Comparison of ENCODE assay signal across 1 cellular context in the genomic region with DNA sequence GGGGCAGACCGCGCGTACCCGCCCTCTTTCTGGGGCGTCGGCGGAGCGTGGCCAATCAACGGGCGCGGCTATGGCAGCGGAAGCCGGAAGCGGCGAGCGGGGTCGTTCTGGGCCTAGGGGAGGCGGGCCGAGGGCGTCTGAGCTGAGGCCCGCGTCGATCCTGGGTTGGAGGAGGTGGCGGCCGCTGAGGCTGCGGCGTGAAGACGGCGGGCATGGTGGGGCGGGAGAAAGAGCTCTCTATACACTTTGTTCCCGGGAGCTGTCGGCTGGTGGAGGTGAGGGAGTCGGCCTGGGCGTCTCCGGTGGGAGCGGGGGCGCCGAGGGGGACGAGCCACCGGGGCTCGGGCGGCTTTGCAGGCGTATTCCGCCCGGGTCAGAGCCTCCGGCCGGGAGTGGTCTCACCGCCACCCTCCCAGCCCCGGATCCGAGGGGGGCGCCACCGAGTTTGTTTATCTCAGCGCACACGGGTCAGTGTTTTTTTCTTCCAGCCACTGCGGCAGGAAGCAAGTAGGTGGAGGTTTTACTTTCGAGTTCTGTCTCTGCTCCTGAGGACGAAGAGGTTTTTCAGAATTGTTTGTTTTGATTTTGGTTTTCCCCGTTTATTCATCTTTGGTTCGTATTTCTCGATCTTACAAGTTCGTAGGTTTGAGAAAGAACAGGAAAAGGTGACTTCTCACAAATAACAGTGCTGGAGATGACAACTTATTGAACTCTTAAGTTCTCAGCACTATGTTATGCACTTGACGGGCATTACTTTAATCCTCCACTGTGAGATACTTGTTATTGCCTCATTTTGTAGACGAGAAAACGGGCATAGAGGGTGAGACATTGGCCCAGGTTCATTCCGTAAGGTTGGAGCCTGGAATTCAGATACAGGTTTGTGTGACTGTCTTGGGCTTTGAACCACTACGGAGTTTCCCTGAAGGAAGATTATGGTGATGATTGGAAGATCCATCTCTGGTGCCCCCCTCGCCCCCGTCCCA.
A peak's percentile ranks its signal among the peaks of the same experiment; 100 is the strongest.
TF ChIP-seq lines count a peak whose summit lies in the region.

A gene (plus strand): TSS at position 145 of the 983 bp plus-strand sequence. CDS start 68 bp downstream, at position 213.

TF ChIP-seq in K562, 482 proteins besides CTCF, POLR2A, EP300 and RAD21 (continued from another document and continues in another):
- TF ChIP-seq, protein P1, sequence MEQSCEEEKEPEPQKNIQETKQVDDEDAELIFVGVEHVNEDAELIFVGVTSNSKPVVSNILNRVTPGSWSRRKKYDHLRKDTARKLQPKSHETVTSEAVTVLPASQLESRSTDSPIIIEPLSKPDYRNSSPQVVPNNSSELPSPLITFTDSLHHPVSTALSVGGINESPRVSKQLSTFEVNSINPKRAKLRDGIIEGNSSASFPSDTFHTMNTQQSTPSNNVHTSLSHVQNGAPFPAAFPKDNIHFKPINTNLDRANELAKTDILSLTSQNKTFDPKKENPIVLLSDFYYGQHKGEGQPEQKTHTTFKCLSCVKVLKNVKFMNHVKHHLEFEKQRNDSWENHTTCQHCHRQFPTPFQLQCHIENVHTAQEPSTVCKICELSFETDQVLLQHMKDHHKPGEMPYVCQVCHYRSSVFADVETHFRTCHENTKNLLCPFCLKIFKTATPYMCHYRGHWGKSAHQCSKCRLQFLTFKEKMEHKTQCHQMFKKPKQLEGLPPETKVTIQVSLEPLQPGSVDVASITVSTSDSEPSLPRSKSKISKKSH (CRISPR knock-in tag; IDR thresholded peaks at IDR 0.05): no peak
- TF ChIP-seq, protein P2, sequence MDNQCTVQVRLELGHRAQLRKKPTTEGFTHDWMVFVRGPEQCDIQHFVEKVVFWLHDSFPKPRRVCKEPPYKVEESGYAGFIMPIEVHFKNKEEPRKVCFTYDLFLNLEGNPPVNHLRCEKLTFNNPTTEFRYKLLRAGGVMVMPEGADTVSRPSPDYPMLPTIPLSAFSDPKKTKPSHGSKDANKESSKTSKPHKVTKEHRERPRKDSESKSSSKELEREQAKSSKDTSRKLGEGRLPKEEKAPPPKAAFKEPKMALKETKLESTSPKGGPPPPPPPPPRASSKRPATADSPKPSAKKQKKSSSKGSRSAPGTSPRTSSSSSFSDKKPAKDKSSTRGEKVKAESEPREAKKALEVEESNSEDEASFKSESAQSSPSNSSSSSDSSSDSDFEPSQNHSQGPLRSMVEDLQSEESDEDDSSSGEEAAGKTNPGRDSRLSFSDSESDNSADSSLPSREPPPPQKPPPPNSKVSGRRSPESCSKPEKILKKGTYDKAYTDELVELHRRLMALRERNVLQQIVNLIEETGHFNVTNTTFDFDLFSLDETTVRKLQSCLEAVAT (IDR thresholded peaks at IDR 0.05): peak in 1 of 2 experiments; percentile 86
- TF ChIP-seq IRF2 (CRISPR knock-in tag; IDR thresholded peaks at IDR 0.05): no peak
- peak; percentile 88 for TF ChIP-seq ETV1 (tag; conservative IDR thresholded peaks at IDR 0.05; ENCODE audit: low read depth)
- no peak for TF ChIP-seq ZNF79 (CRISPR knock-in tag; IDR thresholded peaks at IDR 0.05; ENCODE audit: low read depth)
- no peak for TF ChIP-seq U2AF1 (optimal IDR thresholded peaks at IDR 0.05; ENCODE audit: low read depth, low read length)
- TF ChIP-seq SRSF1 (IDR thresholded peaks at IDR 0.05; ENCODE audit: low read depth, low read length): no peak
- peak; percentile 77 for TF ChIP-seq MXI1 (IDR thresholded peaks at IDR 0.05; ENCODE audit: low read depth, low read length)
- TF ChIP-seq TBP (optimal IDR thresholded peaks at IDR 0.05; ENCODE audit: low read depth, low read length): no peak
- TF ChIP-seq CBX3 (IDR thresholded peaks at IDR 0.05; ENCODE audit: borderline replicate concordance in 1 of 2, low read length in 2 of 2): no peak
- TF ChIP-seq ZNF311 (CRISPR knock-in tag; IDR thresholded peaks at IDR 0.05): no peak
- no peak; a peak in 1 of 4 replicates for TF ChIP-seq CSDE1 (IDR thresholded peaks at IDR 0.05)
- TF ChIP-seq ELF2 (CRISPR knock-in tag; IDR thresholded peaks at IDR 0.05): peak; percentile 84
- no peak for TF ChIP-seq ARHGAP35 (IDR thresholded peaks at IDR 0.05; ENCODE audit: partially characterized antibody)
- TF ChIP-seq BRCA1 (IDR thresholded peaks at IDR 0.05): no peak
- no peak for TF ChIP-seq BRCA1 (CRISPR knock-in tag; IDR thresholded peaks at IDR 0.05)
- no peak for TF ChIP-seq TCF7 (IDR thresholded peaks at IDR 0.05; ENCODE audit: borderline replicate concordance)
- TF ChIP-seq TOE1 (IDR thresholded peaks at IDR 0.05; ENCODE audit: borderline replicate concordance): peak; percentile 76; the same call in 1 of the 2 replicates
- TF ChIP-seq TOE1 (CRISPR knock-in tag; IDR thresholded peaks at IDR 0.05; ENCODE audit: borderline replicate concordance, low read depth): 0 out of 2 replicates have a peak, but pooled peaks have one; percentile 62
- TF ChIP-seq, protein P3, sequence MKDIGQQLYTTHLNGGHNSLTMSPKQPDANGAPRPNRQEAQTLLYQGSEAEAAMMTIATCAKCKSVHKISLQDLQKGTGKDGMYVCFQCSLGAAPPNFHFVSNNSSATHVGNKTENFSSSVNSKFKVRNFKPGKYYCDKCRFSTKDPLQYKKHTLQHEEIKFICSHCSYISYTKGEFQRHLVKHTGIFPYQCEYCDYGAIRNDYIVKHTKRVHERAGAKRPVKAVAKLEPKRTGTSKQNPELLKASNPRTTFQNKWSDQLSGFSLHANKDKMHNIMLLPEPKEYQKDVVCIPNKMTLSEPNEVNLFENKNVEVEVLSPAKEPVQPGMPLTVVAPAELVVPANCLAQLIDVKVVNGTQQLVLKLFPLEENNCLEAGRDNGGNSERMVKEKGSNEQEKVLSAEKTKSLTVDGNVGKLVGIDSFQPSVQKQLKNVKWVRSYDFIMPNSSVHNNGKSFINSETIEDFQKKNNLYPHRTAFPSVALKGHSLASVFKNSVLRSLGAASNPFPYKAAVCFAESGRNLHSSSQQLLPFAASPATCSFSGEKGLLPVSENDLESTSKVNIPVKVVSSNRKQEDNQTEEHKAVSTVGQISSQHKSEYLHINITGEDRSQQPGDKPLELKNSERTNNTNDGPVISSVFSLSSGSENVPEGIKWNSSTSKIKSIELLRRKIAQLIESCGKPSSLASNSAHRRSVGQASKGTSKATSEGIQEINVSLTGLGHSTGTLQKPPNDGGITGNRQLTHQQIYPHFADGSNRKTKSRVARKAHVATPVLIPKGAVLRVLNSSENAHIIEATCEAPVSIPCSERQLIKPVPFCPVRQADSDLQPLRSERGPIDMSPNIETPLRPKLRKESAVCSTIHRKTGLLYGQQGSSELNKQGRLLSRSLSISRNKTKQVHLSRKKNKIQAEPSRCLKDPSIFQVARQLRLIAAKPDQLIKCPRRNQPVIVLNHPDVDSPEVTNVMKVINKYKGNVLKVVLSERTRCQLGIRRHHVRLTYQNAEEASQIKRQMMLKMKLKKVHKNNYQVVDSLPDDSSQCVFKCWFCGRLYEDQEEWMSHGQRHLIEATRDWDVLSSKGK (CRISPR knock-in tag; IDR thresholded peaks at IDR 0.05): no peak
- no peak for TF ChIP-seq MED1 (CRISPR knock-in tag; IDR thresholded peaks at IDR 0.05; ENCODE audit: borderline replicate concordance)
- peak; percentile 21 for TF ChIP-seq ASH1L (IDR thresholded peaks at IDR 0.05; ENCODE audit: borderline replicate concordance, low read depth, partially characterized antibody)
- no peak for TF ChIP-seq STAT5B (CRISPR knock-in tag; IDR thresholded peaks at IDR 0.05)
- TF ChIP-seq, protein P4, sequence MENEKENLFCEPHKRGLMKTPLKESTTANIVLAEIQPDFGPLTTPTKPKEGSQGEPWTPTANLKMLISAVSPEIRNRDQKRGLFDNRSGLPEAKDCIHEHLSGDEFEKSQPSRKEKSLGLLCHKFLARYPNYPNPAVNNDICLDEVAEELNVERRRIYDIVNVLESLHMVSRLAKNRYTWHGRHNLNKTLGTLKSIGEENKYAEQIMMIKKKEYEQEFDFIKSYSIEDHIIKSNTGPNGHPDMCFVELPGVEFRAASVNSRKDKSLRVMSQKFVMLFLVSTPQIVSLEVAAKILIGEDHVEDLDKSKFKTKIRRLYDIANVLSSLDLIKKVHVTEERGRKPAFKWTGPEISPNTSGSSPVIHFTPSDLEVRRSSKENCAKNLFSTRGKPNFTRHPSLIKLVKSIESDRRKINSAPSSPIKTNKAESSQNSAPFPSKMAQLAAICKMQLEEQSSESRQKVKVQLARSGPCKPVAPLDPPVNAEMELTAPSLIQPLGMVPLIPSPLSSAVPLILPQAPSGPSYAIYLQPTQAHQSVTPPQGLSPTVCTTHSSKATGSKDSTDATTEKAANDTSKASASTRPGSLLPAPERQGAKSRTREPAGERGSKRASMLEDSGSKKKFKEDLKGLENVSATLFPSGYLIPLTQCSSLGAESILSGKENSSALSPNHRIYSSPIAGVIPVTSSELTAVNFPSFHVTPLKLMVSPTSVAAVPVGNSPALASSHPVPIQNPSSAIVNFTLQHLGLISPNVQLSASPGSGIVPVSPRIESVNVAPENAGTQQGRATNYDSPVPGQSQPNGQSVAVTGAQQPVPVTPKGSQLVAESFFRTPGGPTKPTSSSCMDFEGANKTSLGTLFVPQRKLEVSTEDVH (IDR thresholded peaks at IDR 0.05; ENCODE audit: low read depth, partially characterized antibody): peak; percentile 79
- no peak for TF ChIP-seq ZFP36 (IDR thresholded peaks at IDR 0.05; ENCODE audit: low read depth, low read length, partially characterized antibody)
- TF ChIP-seq SMAD2 (IDR thresholded peaks at IDR 0.05; ENCODE audit: low read depth, low read length): no peak
- TF ChIP-seq PPARD (CRISPR knock-in tag; IDR thresholded peaks at IDR 0.05): no peak
- peak in 1 of 2 experiments; percentile 48; a peak in 1 of 4 replicates for TF ChIP-seq TRIM24 (IDR thresholded peaks at IDR 0.05)
- peak; percentile 49; the same call in 1 of the 2 replicates for TF ChIP-seq JUND (IDR thresholded peaks at IDR 0.05; ENCODE audit: borderline replicate concordance, low read depth, low read length)
- TF ChIP-seq JUND (tag; IDR thresholded peaks at IDR 0.05; ENCODE audit: borderline replicate concordance, low read depth, low read length): no peak
- TF ChIP-seq TAL1 (IDR thresholded peaks at IDR 0.05): no peak
- TF ChIP-seq, protein P5, sequence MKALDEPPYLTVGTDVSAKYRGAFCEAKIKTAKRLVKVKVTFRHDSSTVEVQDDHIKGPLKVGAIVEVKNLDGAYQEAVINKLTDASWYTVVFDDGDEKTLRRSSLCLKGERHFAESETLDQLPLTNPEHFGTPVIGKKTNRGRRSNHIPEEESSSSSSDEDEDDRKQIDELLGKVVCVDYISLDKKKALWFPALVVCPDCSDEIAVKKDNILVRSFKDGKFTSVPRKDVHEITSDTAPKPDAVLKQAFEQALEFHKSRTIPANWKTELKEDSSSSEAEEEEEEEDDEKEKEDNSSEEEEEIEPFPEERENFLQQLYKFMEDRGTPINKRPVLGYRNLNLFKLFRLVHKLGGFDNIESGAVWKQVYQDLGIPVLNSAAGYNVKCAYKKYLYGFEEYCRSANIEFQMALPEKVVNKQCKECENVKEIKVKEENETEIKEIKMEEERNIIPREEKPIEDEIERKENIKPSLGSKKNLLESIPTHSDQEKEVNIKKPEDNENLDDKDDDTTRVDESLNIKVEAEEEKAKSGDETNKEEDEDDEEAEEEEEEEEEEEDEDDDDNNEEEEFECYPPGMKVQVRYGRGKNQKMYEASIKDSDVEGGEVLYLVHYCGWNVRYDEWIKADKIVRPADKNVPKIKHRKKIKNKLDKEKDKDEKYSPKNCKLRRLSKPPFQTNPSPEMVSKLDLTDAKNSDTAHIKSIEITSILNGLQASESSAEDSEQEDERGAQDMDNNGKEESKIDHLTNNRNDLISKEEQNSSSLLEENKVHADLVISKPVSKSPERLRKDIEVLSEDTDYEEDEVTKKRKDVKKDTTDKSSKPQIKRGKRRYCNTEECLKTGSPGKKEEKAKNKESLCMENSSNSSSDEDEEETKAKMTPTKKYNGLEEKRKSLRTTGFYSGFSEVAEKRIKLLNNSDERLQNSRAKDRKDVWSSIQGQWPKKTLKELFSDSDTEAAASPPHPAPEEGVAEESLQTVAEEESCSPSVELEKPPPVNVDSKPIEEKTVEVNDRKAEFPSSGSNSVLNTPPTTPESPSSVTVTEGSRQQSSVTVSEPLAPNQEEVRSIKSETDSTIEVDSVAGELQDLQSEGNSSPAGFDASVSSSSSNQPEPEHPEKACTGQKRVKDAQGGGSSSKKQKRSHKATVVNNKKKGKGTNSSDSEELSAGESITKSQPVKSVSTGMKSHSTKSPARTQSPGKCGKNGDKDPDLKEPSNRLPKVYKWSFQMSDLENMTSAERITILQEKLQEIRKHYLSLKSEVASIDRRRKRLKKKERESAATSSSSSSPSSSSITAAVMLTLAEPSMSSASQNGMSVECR (CRISPR knock-in tag; IDR thresholded peaks at IDR 0.05): peak; percentile 74
- TF ChIP-seq ETV5 (CRISPR knock-in tag; IDR thresholded peaks at IDR 0.05; ENCODE audit: low read depth): peak; percentile 85
- TF ChIP-seq MECOM (CRISPR knock-in tag; IDR thresholded peaks at IDR 0.05): no peak
- peak; percentile 77; the same call in 1 of the 2 replicates for TF ChIP-seq CBX1 (IDR thresholded peaks at IDR 0.05; ENCODE audit: low read depth)
- peak; percentile 90 for TF ChIP-seq GABPB1 (CRISPR knock-in tag; IDR thresholded peaks at IDR 0.05)
- TF ChIP-seq, protein P6, sequence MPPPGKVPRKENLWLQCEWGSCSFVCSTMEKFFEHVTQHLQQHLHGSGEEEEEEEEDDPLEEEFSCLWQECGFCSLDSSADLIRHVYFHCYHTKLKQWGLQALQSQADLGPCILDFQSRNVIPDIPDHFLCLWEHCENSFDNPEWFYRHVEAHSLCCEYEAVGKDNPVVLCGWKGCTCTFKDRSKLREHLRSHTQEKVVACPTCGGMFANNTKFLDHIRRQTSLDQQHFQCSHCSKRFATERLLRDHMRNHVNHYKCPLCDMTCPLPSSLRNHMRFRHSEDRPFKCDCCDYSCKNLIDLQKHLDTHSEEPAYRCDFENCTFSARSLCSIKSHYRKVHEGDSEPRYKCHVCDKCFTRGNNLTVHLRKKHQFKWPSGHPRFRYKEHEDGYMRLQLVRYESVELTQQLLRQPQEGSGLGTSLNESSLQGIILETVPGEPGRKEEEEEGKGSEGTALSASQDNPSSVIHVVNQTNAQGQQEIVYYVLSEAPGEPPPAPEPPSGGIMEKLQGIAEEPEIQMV (tag; conservative IDR thresholded peaks at IDR 0.05; ENCODE audit: low read depth): no peak
- TF ChIP-seq, protein P7, sequence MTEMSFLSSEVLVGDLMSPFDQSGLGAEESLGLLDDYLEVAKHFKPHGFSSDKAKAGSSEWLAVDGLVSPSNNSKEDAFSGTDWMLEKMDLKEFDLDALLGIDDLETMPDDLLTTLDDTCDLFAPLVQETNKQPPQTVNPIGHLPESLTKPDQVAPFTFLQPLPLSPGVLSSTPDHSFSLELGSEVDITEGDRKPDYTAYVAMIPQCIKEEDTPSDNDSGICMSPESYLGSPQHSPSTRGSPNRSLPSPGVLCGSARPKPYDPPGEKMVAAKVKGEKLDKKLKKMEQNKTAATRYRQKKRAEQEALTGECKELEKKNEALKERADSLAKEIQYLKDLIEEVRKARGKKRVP (CRISPR knock-in tag; IDR thresholded peaks at IDR 0.05): 0 out of 2 replicates have a peak, but pooled peaks have one; percentile 10
- TF ChIP-seq CBFA2T2 (conservative IDR thresholded peaks at IDR 0.05): 0 out of 2 replicates have a peak, but pooled peaks have one; percentile 6
- no peak; a peak in 1 of 4 replicates for TF ChIP-seq ARNT (IDR thresholded peaks at IDR 0.05)
- TF ChIP-seq ZBED1 (IDR thresholded peaks at IDR 0.05): no peak
- no peak for TF ChIP-seq RHOXF2B (CRISPR knock-in tag; conservative IDR thresholded peaks at IDR 0.05)
- no peak for TF ChIP-seq XRCC4 (IDR thresholded peaks at IDR 0.05; ENCODE audit: extremely low read depth, insufficient read depth, insufficient read length)
- TF ChIP-seq, protein P8, sequence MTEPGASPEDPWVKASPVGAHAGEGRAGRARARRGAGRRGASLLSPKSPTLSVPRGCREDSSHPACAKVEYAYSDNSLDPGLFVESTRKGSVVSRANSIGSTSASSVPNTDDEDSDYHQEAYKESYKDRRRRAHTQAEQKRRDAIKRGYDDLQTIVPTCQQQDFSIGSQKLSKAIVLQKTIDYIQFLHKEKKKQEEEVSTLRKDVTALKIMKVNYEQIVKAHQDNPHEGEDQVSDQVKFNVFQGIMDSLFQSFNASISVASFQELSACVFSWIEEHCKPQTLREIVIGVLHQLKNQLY (CRISPR knock-in tag; conservative IDR thresholded peaks at IDR 0.05): no peak
- no peak for TF ChIP-seq ZNF778 (CRISPR knock-in tag; IDR thresholded peaks at IDR 0.05)
- TF ChIP-seq ZNF217 (CRISPR knock-in tag; IDR thresholded peaks at IDR 0.05): no peak
